In genomic region chr3:118817748-118818165, GRCh38 we compare ENCODE assay signal across 9 cellular contexts.
DNase-seq lines count a peak whose midpoint lies in the region; ATAC-seq, FAIRE-seq and TF ChIP-seq lines count a peak whose summit lies in the region.
"Had no signal": no experiment of that assay in that cellular context is flagged by ENCODE, and none has a peak within 500 bp of the region (broad histone marks: within the 10 kb centered on the region; RNA-seq: fewer than 3 reads in every experiment).

No MANE protein-coding gene starts in this region.

- intact Hi-C loops in CD14-positive monocyte (cut with micrococcal nuclease), result no loop called here

- ATAC-seq in GM18858 (IDR thresholded peaks at IDR 0.05; ENCODE audit: unreplicated experiment) (peak; percentile 86), HG02938 (IDR thresholded peaks at IDR 0.05; ENCODE audit: unreplicated experiment) (peak; percentile 89)

- H3K36me3 Mint-ChIP-seq in CD14-positive monocyte (no peaks in the 10 kb centered on the region), endothelial cell (ENCODE audit: low read depth, unreplicated experiment) (no peaks in the 10 kb centered on the region)

- H3K4me3 Mint-ChIP-seq in CD14-positive monocyte, result no peak overlapping the region
- H3K4me3 Mint-ChIP-seq in endothelial cell (ENCODE audit: unreplicated experiment), result no peak overlapping the region
- H3K4me3 Mint-ChIP-seq: T-helper 1 cell treated with Interleukin-12 subunit alpha and Interleukin-12 subunit beta and Interleukin-4 antibody, amounts not matched to agents 30 μg/mL and 1 μg/mL, for 36 hours had no signal

- H3K9me3 Mint-ChIP-seq in CD14-positive monocyte (no peaks in the 10 kb centered on the region), endothelial cell (ENCODE audit: unreplicated experiment) (no peaks in the 10 kb centered on the region)
- H3K9me3 Mint-ChIP-seq: T-helper 1 cell treated with Interleukin-12 subunit alpha and Interleukin-12 subunit beta and Interleukin-4 antibody, amounts not matched to agents 30 μg/mL and 1 μg/mL, for 36 hours had no signal

- TF ChIP-seq CTCF in CD14-positive monocyte (IDR thresholded peaks at IDR 0.05) (peak; percentile 87), endothelial cell (IDR thresholded peaks at IDR 0.05; ENCODE audit: unreplicated experiment) (peak; percentile 88)

- DNase-seq in CD14-positive monocyte (ENCODE audit: low spot score) (no peak), NCI-H1436 (lab: John Stamatoyannopoulos, UW) (peak; percentile 77), SW480 (ENCODE audit: low spot score) (peak; percentile 72), endothelial cell (ENCODE audit: low spot score) (peak; percentile 47), middle frontal gyrus (ENCODE audit: extremely low spot score, low spot score) (peak; percentile 27), urothelium cell line (ENCODE audit: low spot score) (peak; percentile 56)

- H3K27me3 Mint-ChIP-seq in CD14-positive monocyte (ENCODE audit: low read depth in 3 of 3) (peaks cover 5 to 6% (median 5%) of the 10 kb centered on the region in 3 donors), endothelial cell (ENCODE audit: unreplicated experiment) (no peaks in the 10 kb centered on the region)

- FAIRE-seq in urothelium cell line (lab: Jason Lieb, UNC), result peak; percentile 44

- H3K27ac Mint-ChIP-seq in CD14-positive monocyte, result no peak overlapping the region
- H3K27ac Mint-ChIP-seq in endothelial cell (ENCODE audit: unreplicated experiment), result no peak overlapping the region
- H3K27ac Mint-ChIP-seq: T-helper 1 cell treated with Interleukin-12 subunit alpha and Interleukin-12 subunit beta and Interleukin-4 antibody, amounts not matched to agents 30 μg/mL and 1 μg/mL, for 36 hours had no signal

- H3K4me1 Mint-ChIP-seq in CD14-positive monocyte, result no peaks in the 10 kb centered on the region
- no peaks in the 10 kb centered on the region for H3K4me1 Mint-ChIP-seq in endothelial cell (ENCODE audit: unreplicated experiment)
